8 cellular contexts compared by ENCODE assay signal in the genomic region with DNA sequence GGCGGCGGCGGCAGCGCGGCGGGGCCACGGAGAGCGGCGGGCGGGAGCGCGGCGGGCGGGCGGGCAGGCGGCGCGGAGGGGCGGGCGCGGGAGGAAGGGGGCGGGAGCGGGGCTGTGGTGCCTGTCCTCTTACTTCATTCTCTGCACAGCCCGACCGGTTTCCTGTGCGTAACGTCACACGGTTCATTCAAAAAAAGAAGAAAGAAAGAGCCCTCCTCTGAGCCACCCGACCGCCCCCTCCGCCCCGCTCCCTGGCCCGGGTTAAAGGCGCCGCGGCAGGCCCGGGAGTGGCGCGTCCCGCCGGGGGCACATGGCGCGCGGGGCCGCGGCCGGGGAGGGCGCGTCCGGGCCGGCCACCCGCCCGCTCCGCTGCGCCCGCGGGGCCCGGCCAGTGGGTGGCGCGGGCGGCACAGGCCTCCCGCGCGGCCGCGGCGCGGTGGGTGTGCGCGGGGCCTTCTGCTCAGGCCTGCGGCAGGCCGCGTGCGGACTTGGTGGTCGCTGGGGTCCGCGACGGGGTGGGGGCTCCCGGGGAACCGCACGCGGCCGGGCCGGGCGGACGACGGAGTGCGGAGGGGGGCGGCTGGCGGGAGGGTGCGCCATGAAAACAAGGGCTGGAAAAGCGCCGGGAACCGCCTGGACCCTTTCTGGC. TPM values are rescaled to one million over a fixed set of nuclear protein-coding genes. Genes with fewer than 3 reads are reported as not detected.
DNase-seq lines count a peak whose midpoint lies in the region; ATAC-seq and TF ChIP-seq lines count a peak whose summit lies in the region.

No MANE protein-coding gene starts in this region.

- H3K4me3 ChIP-seq in astrocyte of the cerebellum (ENCODE audit: low read depth, low read length) (peak overlapping the region; percentile 70), sigmoid colon (peak overlapping the region; percentile 26 to 75 (median 68))

- no peaks in the 10 kb centered on the region for H3K9me3 ChIP-seq in sigmoid colon

- H3K27ac ChIP-seq in sigmoid colon, result peak overlapping the region; percentile 86 to 90 (median 88)

- no peak for TF ChIP-seq EP300 in sigmoid colon (IDR thresholded peaks at IDR 0.05)

- ATAC-seq in GM18498 (IDR thresholded peaks at IDR 0.05; ENCODE audit: unreplicated experiment), result peak; percentile 64
- peak; percentile 53 for ATAC-seq in HG02840 (IDR thresholded peaks at IDR 0.05; ENCODE audit: low FRiP score, unreplicated experiment)

- no peak for TF ChIP-seq CTCF in astrocyte of the cerebellum (IDR thresholded peaks at IDR 0.05; ENCODE audit: low read depth, low read length, missing control alignments)
- no peak for TF ChIP-seq CTCF in sigmoid colon (IDR thresholded peaks at IDR 0.05)

- H3K4me1 ChIP-seq in sigmoid colon, result peaks cover 0 to 47% (median 33%) of the 10 kb centered on the region in 4 donors

- intact Hi-C loops in sigmoid colon (cut with DNase I), result loop anchor here (5.0 kb wide), 1 partner anchor 102 kb away; a partner anchor contains a TSS

- in situ Hi-C loops in astrocyte of the cerebellum (cut with HindIII; ENCODE audit: low sequenced_read_pairs), result no loop called here

- TF ChIP-seq POLR2A in sigmoid colon (IDR thresholded peaks at IDR 0.05), result no peak

- peak; percentile 63 for DNase-seq in NCI-H1417 treated with DMSO at 0.1 percent for 48 hours (lab: John Stamatoyannopoulos, UW)
- DNase-seq in T-helper 9 cell, result peak; percentile 81
- DNase-seq in astrocyte of the cerebellum (ENCODE audit: low read depth), result peak; percentile 65
- peak in 50 of 51 donors; percentile 24 to 92 (median 74) for DNase-seq in hypothalamus (lab: John Stamatoyannopoulos, UW)
- peak; percentile 94 for DNase-seq in sigmoid colon
- no peak for DNase-seq in OCI-M2 (lab: John Stamatoyannopoulos, UW; ENCODE audit: unreplicated experiment)

- no peaks in the 10 kb centered on the region for H3K27me3 ChIP-seq in sigmoid colon

- 1% methylated on average over 94 of the region's 94 CpGs for WGBS in sigmoid colon, 2 donors

- H3K36me3 ChIP-seq in sigmoid colon, result no peaks in the 10 kb centered on the region

RNA-seq across cellular contexts. Expression of a gene that starts 0.6 kb away (rescaled TPM):
- 10 to 100 TPM; 11.3 to 25.7 (median 18.1) TPM for total RNA-seq in sigmoid colon
- polyA plus RNA-seq in sigmoid colon, result 1 to 10 TPM; 2.8 to 9.7 (median 3.6) TPM

RNA-seq across cellular contexts. Expression of a gene that starts 46.8 kb away (rescaled TPM):
- total RNA-seq in sigmoid colon, result 10 to 100 TPM; 33.2 to 50.5 (median 42.7) TPM
- 10 to 100 TPM in 2 of 3 donors, 1 to 10 TPM in 1; 7.6 to 19.3 (median 10.8) TPM for polyA plus RNA-seq in sigmoid colon
